Comparison of ENCODE assay signal across 12 cellular contexts in genomic region chr16:70745536-70746025, GRCh38. TPM values are rescaled to one million over a fixed set of nuclear protein-coding genes. Genes with fewer than 3 reads are reported as not detected.
A peak's percentile ranks its signal among the peaks of the same experiment; 100 is the strongest.
DNase-seq lines count a peak whose midpoint lies in the region; ATAC-seq, FAIRE-seq and TF ChIP-seq lines count a peak whose summit lies in the region.
"Had no signal": no experiment of that assay in that cellular context is flagged by ENCODE, and none has a peak within 500 bp of the region (broad histone marks: within the 10 kb centered on the region; RNA-seq: fewer than 3 reads in every experiment).

No MANE protein-coding gene starts in this region.

- H3K27ac Mint-ChIP-seq in activated CD4-positive, alpha-beta memory T cell treated with anti-CD3 and anti-CD28 coated beads, Interleukin-2, amount 10 ng/mL, durations not matched to agents 7 days and 5 days = peak overlapping the region; percentile 83
- H3K27ac Mint-ChIP-seq in stimulated activated memory B cell treated with anti-CD40 and anti-IgM and Interleukin-4, amounts not matched to agents 10 μg/mL and 1 μg/mL and 100 μg/mL, for 72 hours = peak overlapping the region; percentile 89
- no peak overlapping the region for H3K27ac Mint-ChIP-seq in immature natural killer cell

- peak; percentile 40 for DNase-seq in G401 (ENCODE audit: low spot score)
- DNase-seq in activated CD4-positive, alpha-beta memory T cell treated with anti-CD3 and anti-CD28 coated beads, Interleukin-2, amount 10 ng/mL, durations not matched to agents 7 days and 5 days = no peak
- peak; percentile 64 for DNase-seq in left lobe of liver (ENCODE audit: low spot score)
- no peak for DNase-seq in NCI-H1436 (lab: John Stamatoyannopoulos, UW)
- DNase-seq in H54 (ENCODE audit: insufficient read length, low spot score) = no peak
- DNase-seq in immature natural killer cell = no peak
- DNase-seq in NCI-H2081 (lab: John Stamatoyannopoulos, UW) = no peak
- DNase-seq: islet precursor cell; NCI-H1048; stimulated activated CD4-positive, alpha-beta T cell treated with anti-CD3 and anti-CD28 coated beads, Interleukin-4, amount 100 ng/mL, for 24 hours had no signal

- no peak for TF ChIP-seq POLR2A in H54 (IDR thresholded peaks at IDR 0.05; ENCODE audit: low read depth, low read length)

- in situ Hi-C loops in G401 (cut with HindIII; ENCODE audit: low sequenced_read_pairs) = no loop called here

- H3K4me1 Mint-ChIP-seq in activated CD4-positive, alpha-beta memory T cell treated with anti-CD3 and anti-CD28 coated beads, Interleukin-2, amount 10 ng/mL, durations not matched to agents 7 days and 5 days = peaks cover 56% of the 10 kb centered on the region
- H3K4me1 Mint-ChIP-seq in stimulated activated memory B cell treated with anti-CD40 and anti-IgM and Interleukin-4, amounts not matched to agents 10 μg/mL and 1 μg/mL and 100 μg/mL, for 72 hours = peaks cover 38% of the 10 kb centered on the region
- H3K4me1 Mint-ChIP-seq in immature natural killer cell = peaks cover 6 to 17% of the 10 kb centered on the region in 2 donors

- H3K4me3 Mint-ChIP-seq in activated CD4-positive, alpha-beta memory T cell treated with anti-CD3 and anti-CD28 coated beads, Interleukin-2, amount 10 ng/mL, durations not matched to agents 7 days and 5 days = no peak overlapping the region
- H3K4me3 Mint-ChIP-seq in stimulated activated memory B cell treated with anti-CD40 and anti-IgM and Interleukin-4, amounts not matched to agents 10 μg/mL and 1 μg/mL and 100 μg/mL, for 72 hours = no peak overlapping the region
- H3K4me3 Mint-ChIP-seq in immature natural killer cell = no peak overlapping the region

- no peaks in the 10 kb centered on the region for H3K27me3 Mint-ChIP-seq in activated CD4-positive, alpha-beta memory T cell treated with anti-CD3 and anti-CD28 coated beads, Interleukin-2, amount 10 ng/mL, durations not matched to agents 7 days and 5 days
- H3K27me3 Mint-ChIP-seq in stimulated activated memory B cell treated with anti-CD40 and anti-IgM and Interleukin-4, amounts not matched to agents 10 μg/mL and 1 μg/mL and 100 μg/mL, for 72 hours = no peaks in the 10 kb centered on the region
- peaks cover 0 to 2% (median 0%) of the 10 kb centered on the region in 3 donors for H3K27me3 Mint-ChIP-seq in immature natural killer cell (ENCODE audit: low read depth in 3 of 3)

- peaks cover 26% of the 10 kb centered on the region for H3K36me3 Mint-ChIP-seq in activated CD4-positive, alpha-beta memory T cell treated with anti-CD3 and anti-CD28 coated beads, Interleukin-2, amount 10 ng/mL, durations not matched to agents 7 days and 5 days (ENCODE audit: low read depth)
- H3K36me3 Mint-ChIP-seq in stimulated activated memory B cell treated with anti-CD40 and anti-IgM and Interleukin-4, amounts not matched to agents 10 μg/mL and 1 μg/mL and 100 μg/mL, for 72 hours = peaks cover 65% of the 10 kb centered on the region
- H3K36me3 Mint-ChIP-seq in immature natural killer cell = peaks cover 12 to 21% (median 15%) of the 10 kb centered on the region in 3 donors

- H3K9me3 Mint-ChIP-seq in activated CD4-positive, alpha-beta memory T cell treated with anti-CD3 and anti-CD28 coated beads, Interleukin-2, amount 10 ng/mL, durations not matched to agents 7 days and 5 days = peaks cover 2% of the 10 kb centered on the region
- H3K9me3 Mint-ChIP-seq in stimulated activated memory B cell treated with anti-CD40 and anti-IgM and Interleukin-4, amounts not matched to agents 10 μg/mL and 1 μg/mL and 100 μg/mL, for 72 hours = peaks cover 4% of the 10 kb centered on the region
- no peaks in the 10 kb centered on the region for H3K9me3 Mint-ChIP-seq in immature natural killer cell

- no peak for FAIRE-seq in H54 (lab: Jason Lieb, UNC)
- FAIRE-seq: GM12878 had no signal

- ATAC-seq in left lobe of liver = no peak
- ATAC-seq in stimulated activated memory B cell treated with anti-CD40 and anti-IgM and Interleukin-4, amounts not matched to agents 10 μg/mL and 1 μg/mL and 100 μg/mL, for 72 hours = no peak

- CTCF ChIA-PET in activated CD4-positive, alpha-beta memory T cell treated with anti-CD3 and anti-CD28 coated beads, Interleukin-2, amount 10 ng/mL, durations not matched to agents 7 days and 5 days (lab: Charles Lee) = no interaction called here

- POLR2A ChIA-PET in activated CD4-positive, alpha-beta memory T cell treated with anti-CD3 and anti-CD28 coated beads, Interleukin-2, amount 10 ng/mL, durations not matched to agents 7 days and 5 days (lab: Charles Lee) = interaction anchor here (1.6 kb wide), 1 partner anchor 8 kb away, joined by 18 read pairs; no protein-coding TSS in a partner anchor

RNA-seq across cellular contexts. Expression of gene VAC14, which starts 55.4 kb away (rescaled TPM):
- total RNA-seq in G401 (2014; rRNA removed; shearing (Covaris generic)) = 66.8 and 69.2 TPM in 2 replicates
- 10 to 100 TPM; 26.7 to 28.0 TPM for total RNA-seq in activated CD4-positive, alpha-beta memory T cell treated with anti-CD3 and anti-CD28 coated beads, Interleukin-2, amount 10 ng/mL, durations not matched to agents 7 days and 5 days
- 17.3 TPM for total RNA-seq in left lobe of liver
- polyA plus RNA-seq in immature natural killer cell = 10 to 100 TPM; 19.1 to 42.2 (median 28.1) TPM

RNA-seq across cellular contexts. Expression of gene MTSS2, which starts 59.7 kb away (rescaled TPM):
- total RNA-seq in G401 (2014; rRNA removed; shearing (Covaris generic)) = 15.6 and 46.7 TPM in 2 replicates
- 1 to 10 TPM; 3.3 TPM for total RNA-seq in activated CD4-positive, alpha-beta memory T cell treated with anti-CD3 and anti-CD28 coated beads, Interleukin-2, amount 10 ng/mL, durations not matched to agents 7 days and 5 days
- 58.1 TPM for total RNA-seq in left lobe of liver
- polyA plus RNA-seq in immature natural killer cell = not detected

Comparison
In these comparisons a context has a peak if more than half of its experiments do, and no peak if none do; other contexts are left out.
1. DNase-seq: peak in G401 (single experiment) and left lobe of liver (single experiment); none in activated CD4-positive, alpha-beta memory T cell treated with anti-CD3 and anti-CD28 coated beads, Interleukin-2, amount 10 ng/mL, durations not matched to agents 7 days and 5 days (single experiment), NCI-H1436 (single experiment), H54 (single experiment), immature natural killer cell (0 of 3) and NCI-H2081 (0 of 2).
2. H3K27ac Mint-ChIP-seq: peak in activated CD4-positive, alpha-beta memory T cell treated with anti-CD3 and anti-CD28 coated beads, Interleukin-2, amount 10 ng/mL, durations not matched to agents 7 days and 5 days (single experiment) and stimulated activated memory B cell treated with anti-CD40 and anti-IgM and Interleukin-4, amounts not matched to agents 10 μg/mL and 1 μg/mL and 100 μg/mL, for 72 hours (single experiment); none in immature natural killer cell (0 of 6).